16 cellular contexts compared by ENCODE assay signal in genomic region chr7:91181949-91182348, GRCh38.
DNase-seq lines count a peak whose midpoint lies in the region; FAIRE-seq and TF ChIP-seq lines count a peak whose summit lies in the region.
"Had no signal": no experiment of that assay in that cellular context is flagged by ENCODE, and none has a peak within 500 bp of the region (broad histone marks: within the 10 kb centered on the region; RNA-seq: fewer than 3 reads in every experiment).

No MANE protein-coding gene starts in this region.

- DNase-seq in H54 (ENCODE audit: insufficient read length, low spot score) = no peak
- DNase-seq in RPMI7951 (ENCODE audit: low read depth) = peak; percentile 18
- peak; percentile 25 for DNase-seq in epithelial cell of esophagus (ENCODE audit: low read depth)
- DNase-seq in smooth muscle cell (lab: John Stamatoyannopoulos, UW; ENCODE audit: unreplicated experiment) = no peak
- no peak for DNase-seq in GM20000 (ENCODE audit: low spot score)
- DNase-seq in brain microvascular endothelial cell = no peak
- no peak for DNase-seq in right atrium auricular region (ENCODE audit: low spot score)
- DNase-seq: Caco-2; CD4-positive, CD25-positive, alpha-beta regulatory T cell; DMS153; KG1; NCI-H1092; NCI-H2081; NCI-H510A; Peyer's patch had no signal

- H3K27ac ChIP-seq in smooth muscle cell (ENCODE audit: low read depth) (peak overlapping the region; percentile 82), brain microvascular endothelial cell (no peak overlapping the region), right atrium auricular region (no peak overlapping the region)
- H3K27ac ChIP-seq: Peyer's patch had no signal

- H3K36me3 ChIP-seq in smooth muscle cell (ENCODE audit: low read depth) (no peaks in the 10 kb centered on the region), brain microvascular endothelial cell (replicated peaks) (no peaks in the 10 kb centered on the region), right atrium auricular region (no peaks in the 10 kb centered on the region)
- H3K36me3 ChIP-seq: Peyer's patch had no signal

- H3K27me3 ChIP-seq in smooth muscle cell (ENCODE audit: low read depth) (no peaks in the 10 kb centered on the region), brain microvascular endothelial cell (replicated peaks) (no peaks in the 10 kb centered on the region), right atrium auricular region (no peaks in the 10 kb centered on the region)
- H3K27me3 ChIP-seq: Peyer's patch had no signal

- peak; percentile 45 for FAIRE-seq in H54 (lab: Jason Lieb, UNC)

- no peak for TF ChIP-seq POLR2A in H54 (IDR thresholded peaks at IDR 0.05; ENCODE audit: low read depth, low read length)

- H3K9me3 ChIP-seq in smooth muscle cell (replicated peaks; ENCODE audit: low read depth) (no peaks in the 10 kb centered on the region), right atrium auricular region (no peaks in the 10 kb centered on the region)
- H3K9me3 ChIP-seq: Caco-2, Peyer's patch had no signal

- no peak overlapping the region for H3K9ac ChIP-seq in smooth muscle cell (ENCODE audit: low read depth)

- in situ Hi-C loops in brain microvascular endothelial cell (cut with HindIII; ENCODE audit: low pct_ligation_motif_present, low sequenced_read_pairs) = no loop called here

- H4K20me1 ChIP-seq in smooth muscle cell (ENCODE audit: low read depth) = no peaks in the 10 kb centered on the region

- no peaks in the 10 kb centered on the region for H3K79me2 ChIP-seq in smooth muscle cell (ENCODE audit: low read depth)

- no peak overlapping the region for H2AFZ ChIP-seq in smooth muscle cell (ENCODE audit: low read depth)
- H2AFZ ChIP-seq: GM23338 had no signal

- no peak overlapping the region for H3K4me2 ChIP-seq in smooth muscle cell
- H3K4me2 ChIP-seq: GM23338 had no signal

- no peaks in the 10 kb centered on the region for H3F3A ChIP-seq in smooth muscle cell (ENCODE audit: low read depth)

- H3K4me3 ChIP-seq in epithelial cell of esophagus (ENCODE audit: low read length) (no peak overlapping the region), smooth muscle cell (no peak overlapping the region), brain microvascular endothelial cell (ENCODE audit: low read depth, low read length) (no peak overlapping the region), right atrium auricular region (no peak overlapping the region)
- H3K4me3 ChIP-seq: GM23338, Peyer's patch had no signal

- TF ChIP-seq CTCF in epithelial cell of esophagus (IDR thresholded peaks at IDR 0.05; ENCODE audit: insufficient read depth, low read depth, low read length, missing control alignments) = no peak
- no peak for TF ChIP-seq CTCF in smooth muscle cell (IDR thresholded peaks at IDR 0.05; ENCODE audit: borderline replicate concordance, insufficient read depth, poor library complexity, severe bottlenecking)
- TF ChIP-seq CTCF in GM20000 (IDR thresholded peaks at IDR 0.05; ENCODE audit: extremely low read depth, missing control alignments) = no peak
- TF ChIP-seq CTCF in brain microvascular endothelial cell (IDR thresholded peaks at IDR 0.05; ENCODE audit: low read depth, low read length, missing control alignments) = no peak
- TF ChIP-seq CTCF in right atrium auricular region (IDR thresholded peaks at IDR 0.05) = no peak

- H3K4me1 ChIP-seq in smooth muscle cell (ENCODE audit: low read depth) (peaks cover 9% of the 10 kb centered on the region), right atrium auricular region (no peaks in the 10 kb centered on the region)
- H3K4me1 ChIP-seq: Caco-2, Peyer's patch had no signal

Comparison
In these comparisons a context has a peak if more than half of its experiments do, and no peak if none do; other contexts are left out.
1. DNase-seq: peak in RPMI7951 (single experiment) and epithelial cell of esophagus (single experiment); none in H54 (single experiment), smooth muscle cell (single experiment), GM20000 (single experiment), brain microvascular endothelial cell (single experiment) and right atrium auricular region (single experiment).